ENCODE assay signal across 26 cellular contexts in genomic region chr14:54058501-54058900, GRCh38.
"Had no signal": no experiment of that assay in that cellular context is flagged by ENCODE, and none has a peak within 500 bp of the region (broad histone marks: within the 10 kb centered on the region; RNA-seq: fewer than 3 reads in every experiment).

No MANE protein-coding gene starts in this region.

- H3K27ac ChIP-seq: brain microvascular endothelial cell, coronary artery, dorsolateral prefrontal cortex, foreskin keratinocyte, gastrocnemius medialis, heart right ventricle, WERI-Rb-1 had no signal

- DNase-seq: activated B cell treated with CpG ODN at 0.5 μM for 24 hours; activated CD4-positive, alpha-beta T cell treated with anti-CD3 and anti-CD28 coated beads for 48 hours; activated CD4-positive, alpha-beta T cell treated with anti-CD3 and anti-CD28 coated beads, Interleukin-2, amount 50 U/mL, for 1 hour; activated CD4-positive, alpha-beta T cell treated with anti-CD3 and anti-CD28 coated beads, Interleukin-2, amount 50 U/mL, for 48 hours; activated CD8-positive, alpha-beta memory T cell treated with anti-CD3 and anti-CD28 coated beads for 24 hours; activated CD8-positive, alpha-beta T cell treated with anti-CD3 and anti-CD28 coated beads for 36 hours; activated effector memory CD4-positive, alpha-beta T cell treated with Interleukin-2 at 50 U/mL for 16 hours; activated gamma-delta T cell treated with Interleukin-2 at 50 U/mL for 16 hours; activated naive CD4-positive, alpha-beta T cell treated with anti-CD3 and anti-CD28 coated beads, Interleukin-2, amount 50 U/mL, for 16 hours; activated naive CD4-positive, alpha-beta T cell treated with Interleukin-2 at 50 U/mL for 16 hours; activated T-cell treated with anti-CD3 and anti-CD28 coated beads, Interleukin-2, amount 50 U/mL, for 4 hours; amniotic stem cell; anterior cingulate cortex; brain microvascular endothelial cell; dorsolateral prefrontal cortex; effector memory CD4-positive, alpha-beta T cell; endodermal cell; foreskin keratinocyte; gastrocnemius medialis; heart right ventricle; T-helper 17 cell; T1000; WERI-Rb-1 had no signal

- H3K36me3 ChIP-seq: brain microvascular endothelial cell, gastrocnemius medialis, heart right ventricle, WERI-Rb-1 had no signal

- H3K27me3 ChIP-seq: brain microvascular endothelial cell, foreskin keratinocyte, gastrocnemius medialis, heart right ventricle had no signal

- FAIRE-seq: astrocyte, bronchial epithelial cell had no signal

- H3K4me1 ChIP-seq: foreskin keratinocyte, gastrocnemius medialis, heart right ventricle had no signal

- H3K4me3 ChIP-seq: coronary artery, dorsolateral prefrontal cortex, gastrocnemius medialis, heart right ventricle had no signal

- H3K9me3 ChIP-seq: gastrocnemius medialis, heart right ventricle had no signal
